ENCODE assay signal across 19 cellular contexts in genomic region chr12:47894068-47894467, GRCh38. TPM values are rescaled to one million over a fixed set of nuclear protein-coding genes. Genes with fewer than 3 reads are reported as not detected.
DNase-seq lines count a peak whose midpoint lies in the region; ATAC-seq and FAIRE-seq lines count a peak whose summit lies in the region.
"Had no signal": no experiment of that assay in that cellular context is flagged by ENCODE, and none has a peak within 500 bp of the region (broad histone marks: within the 10 kb centered on the region; RNA-seq: fewer than 3 reads in every experiment).

No MANE protein-coding gene starts in this region.

- H3K4me1 Mint-ChIP-seq in T-helper 1 cell treated with Interleukin-12 subunit alpha and Interleukin-12 subunit beta and Interleukin-4 antibody, amounts not matched to agents 30 μg/mL and 1 μg/mL, for 36 hours (ENCODE audit: low read depth): peaks cover 92% of the 10 kb centered on the region
- H3K4me1 Mint-ChIP-seq in activated T-helper 1 cell treated with anti-CD3 and anti-CD28 coated beads, Interleukin-12 subunit alpha, Interleukin-12 subunit beta, Interleukin-2, Interleukin-4 antibody, amounts not matched to agents 30 ng/mL and 10 ng/mL and 1 ng/mL, durations not matched to agents 14 hours and 24 hours and 36 hours (ENCODE audit: low read depth): peaks cover 96% of the 10 kb centered on the region

- no peaks in the 10 kb centered on the region for H3K27me3 Mint-ChIP-seq in T-helper 1 cell treated with Interleukin-12 subunit alpha and Interleukin-12 subunit beta and Interleukin-4 antibody, amounts not matched to agents 30 μg/mL and 1 μg/mL, for 36 hours (ENCODE audit: low read depth)
- no peaks in the 10 kb centered on the region for H3K27me3 Mint-ChIP-seq in activated T-helper 1 cell treated with anti-CD3 and anti-CD28 coated beads, Interleukin-12 subunit alpha, Interleukin-12 subunit beta, Interleukin-2, Interleukin-4 antibody, amounts not matched to agents 30 ng/mL and 10 ng/mL and 1 ng/mL, durations not matched to agents 14 hours and 24 hours and 36 hours (ENCODE audit: insufficient read depth)

- H3K4me3 ChIP-seq in small intestine (ENCODE audit: low read depth in 1 of 2, low read length in 2 of 2) (no peak overlapping the region), right cardiac atrium (ENCODE audit: low read length) (no peak overlapping the region)
- H3K4me3 ChIP-seq: ascending aorta had no signal

- FAIRE-seq in small intestine (lab: Jason Lieb, UNC): no peak
- FAIRE-seq: colon, HTR-8/SVneo, RCC 7860 had no signal

- WGBS in small intestine, 3 donors: 0 to 38% (median 33%) methylated on average over 1 of the region's 1 CpG
- 44% methylated on average over 1 of the region's 1 CpG for WGBS in right cardiac atrium

- H3K36me3 Mint-ChIP-seq in T-helper 1 cell treated with Interleukin-12 subunit alpha and Interleukin-12 subunit beta and Interleukin-4 antibody, amounts not matched to agents 30 μg/mL and 1 μg/mL, for 36 hours (ENCODE audit: low read depth): peaks cover 72% of the 10 kb centered on the region
- H3K36me3 Mint-ChIP-seq in activated T-helper 1 cell treated with anti-CD3 and anti-CD28 coated beads, Interleukin-12 subunit alpha, Interleukin-12 subunit beta, Interleukin-2, Interleukin-4 antibody, amounts not matched to agents 30 ng/mL and 10 ng/mL and 1 ng/mL, durations not matched to agents 14 hours and 24 hours and 36 hours (ENCODE audit: low read depth): peaks cover 82% of the 10 kb centered on the region

- H3K4me3 Mint-ChIP-seq in T-helper 1 cell treated with Interleukin-12 subunit alpha and Interleukin-12 subunit beta and Interleukin-4 antibody, amounts not matched to agents 30 μg/mL and 1 μg/mL, for 36 hours: peak overlapping the region; percentile 51
- peak overlapping the region; percentile 74 for H3K4me3 Mint-ChIP-seq in activated T-helper 1 cell treated with anti-CD3 and anti-CD28 coated beads, Interleukin-12 subunit alpha, Interleukin-12 subunit beta, Interleukin-2, Interleukin-4 antibody, amounts not matched to agents 30 ng/mL and 10 ng/mL and 1 ng/mL, durations not matched to agents 14 hours and 24 hours and 36 hours

- H3K9me3 ChIP-seq in small intestine (ENCODE audit: control insufficient read depth, low read depth): no peaks in the 10 kb centered on the region
- no peaks in the 10 kb centered on the region for H3K9me3 ChIP-seq in right cardiac atrium (ENCODE audit: control insufficient read depth, low read length)
- H3K9me3 ChIP-seq: ascending aorta had no signal

- H3K4me1 ChIP-seq in small intestine (ENCODE audit: control insufficient read depth in 2 of 2, insufficient read depth in 1 of 2, low read depth in 1 of 2, low read length in 1 of 2): peaks cover 9 to 13% of the 10 kb centered on the region in 2 donors
- no peaks in the 10 kb centered on the region for H3K4me1 ChIP-seq in right cardiac atrium (ENCODE audit: control insufficient read depth, insufficient read depth, low read length)
- H3K4me1 ChIP-seq: ascending aorta had no signal

- intact Hi-C loops in activated T-helper 1 cell treated with anti-CD3 and anti-CD28 coated beads, Interleukin-12 subunit alpha, Interleukin-12 subunit beta, Interleukin-2, Interleukin-4 antibody, amounts not matched to agents 30 ng/mL and 10 ng/mL and 1 ng/mL, durations not matched to agents 14 hours and 24 hours and 36 hours (cut with micrococcal nuclease): no loop called here
- intact Hi-C loops in right cardiac atrium (cut with DNase I): no loop called here

- peak; percentile 50 for ATAC-seq in HG02642 (IDR thresholded peaks at IDR 0.05; ENCODE audit: poor library complexity, unreplicated experiment)
- no peak for ATAC-seq in right cardiac atrium
- no peak for ATAC-seq in GM21825 (IDR thresholded peaks at IDR 0.05; ENCODE audit: unreplicated experiment)

- H3K27me3 ChIP-seq in small intestine (ENCODE audit: control insufficient read depth in 2 of 2, insufficient read depth in 2 of 2, low read length in 2 of 2) (no peaks in the 10 kb centered on the region), right cardiac atrium (ENCODE audit: control insufficient read depth, insufficient read depth) (no peaks in the 10 kb centered on the region)
- H3K27me3 ChIP-seq: ascending aorta had no signal

- peak overlapping the region; percentile 86 for H3K27ac Mint-ChIP-seq in T-helper 1 cell treated with Interleukin-12 subunit alpha and Interleukin-12 subunit beta and Interleukin-4 antibody, amounts not matched to agents 30 μg/mL and 1 μg/mL, for 36 hours
- H3K27ac Mint-ChIP-seq in activated T-helper 1 cell treated with anti-CD3 and anti-CD28 coated beads, Interleukin-12 subunit alpha, Interleukin-12 subunit beta, Interleukin-2, Interleukin-4 antibody, amounts not matched to agents 30 ng/mL and 10 ng/mL and 1 ng/mL, durations not matched to agents 14 hours and 24 hours and 36 hours: peak overlapping the region; percentile 90

- H3K36me3 ChIP-seq in small intestine (ENCODE audit: control insufficient read depth in 2 of 2, insufficient read depth in 2 of 2, low read length in 2 of 2): peaks cover 0 to 2% of the 10 kb centered on the region in 2 donors
- H3K36me3 ChIP-seq: ascending aorta had no signal

- H3K9me3 Mint-ChIP-seq in T-helper 1 cell treated with Interleukin-12 subunit alpha and Interleukin-12 subunit beta and Interleukin-4 antibody, amounts not matched to agents 30 μg/mL and 1 μg/mL, for 36 hours: no peaks in the 10 kb centered on the region
- H3K9me3 Mint-ChIP-seq in activated T-helper 1 cell treated with anti-CD3 and anti-CD28 coated beads, Interleukin-12 subunit alpha, Interleukin-12 subunit beta, Interleukin-2, Interleukin-4 antibody, amounts not matched to agents 30 ng/mL and 10 ng/mL and 1 ng/mL, durations not matched to agents 14 hours and 24 hours and 36 hours: no peaks in the 10 kb centered on the region

- no peak for DNase-seq in T-helper 1 cell
- no peak for DNase-seq in activated T-helper 1 cell treated with anti-CD3 and anti-CD28 coated beads, Interleukin-12 subunit alpha, Interleukin-12 subunit beta, Interleukin-2, Interleukin-4 antibody, amounts not matched to agents 30 ng/mL and 10 ng/mL and 1 ng/mL, durations not matched to agents 14 hours and 24 hours and 36 hours (ENCODE audit: low spot score)
- DNase-seq in small intestine: no peak
- no peak for DNase-seq in right cardiac atrium
- no peak for DNase-seq in activated gamma-delta T cell (lab: John Stamatoyannopoulos, UW)
- DNase-seq: activated effector memory CD4-positive, alpha-beta T cell treated with Interleukin-2 at 50 U/mL for 16 hours; DMS79; erythroblast; islet precursor cell; NCI-H774; substantia nigra had no signal

- H3K27ac ChIP-seq in small intestine (ENCODE audit: low read depth in 1 of 2, low read length in 1 of 2) (peak overlapping the region; percentile 5 to 56), right cardiac atrium (ENCODE audit: low read length) (no peak overlapping the region)
- H3K27ac ChIP-seq: 22Rv1, ascending aorta had no signal

RNA-seq across cellular contexts. Expression of gene VDR, which starts 10.7 kb away (rescaled TPM):
- 305 and 318 TPM in 2 replicates for total RNA-seq in activated T-helper 1 cell treated with anti-CD3 and anti-CD28 coated beads, Interleukin-12 subunit alpha, Interleukin-12 subunit beta, Interleukin-2, Interleukin-4 antibody, amounts not matched to agents 30 ng/mL and 10 ng/mL and 1 ng/mL, durations not matched to agents 14 hours and 24 hours and 36 hours
- polyA plus RNA-seq in small intestine (10 to 100 TPM; 36.7 to 61.0 (median 47.0) TPM), right cardiac atrium (0.27 TPM)
- total RNA-seq in right cardiac atrium: 1 to 10 TPM in 2 of 4 donors, under 1 TPM in 2; 0.93 to 3.0 (median 1.3) TPM

Comparison
In these comparisons a context has a peak if more than half of its experiments do, and no peak if none do; other contexts are left out.
1. RNA of gene VDR, which starts 10.7 kb away (total RNA-seq): 305 to 318 TPM in activated T-helper 1 cell treated with anti-CD3 and anti-CD28 coated beads, Interleukin-12 subunit alpha, Interleukin-12 subunit beta, Interleukin-2, Interleukin-4 antibody, amounts not matched to agents 30 ng/mL and 10 ng/mL and 1 ng/mL, durations not matched to agents 14 hours and 24 hours and 36 hours; 0.93 to 3.0 TPM in right cardiac atrium; every median in the first group is over 10 times any median in the second.